Comparison of ENCODE assay signal across 8 cellular contexts in the genomic region with DNA sequence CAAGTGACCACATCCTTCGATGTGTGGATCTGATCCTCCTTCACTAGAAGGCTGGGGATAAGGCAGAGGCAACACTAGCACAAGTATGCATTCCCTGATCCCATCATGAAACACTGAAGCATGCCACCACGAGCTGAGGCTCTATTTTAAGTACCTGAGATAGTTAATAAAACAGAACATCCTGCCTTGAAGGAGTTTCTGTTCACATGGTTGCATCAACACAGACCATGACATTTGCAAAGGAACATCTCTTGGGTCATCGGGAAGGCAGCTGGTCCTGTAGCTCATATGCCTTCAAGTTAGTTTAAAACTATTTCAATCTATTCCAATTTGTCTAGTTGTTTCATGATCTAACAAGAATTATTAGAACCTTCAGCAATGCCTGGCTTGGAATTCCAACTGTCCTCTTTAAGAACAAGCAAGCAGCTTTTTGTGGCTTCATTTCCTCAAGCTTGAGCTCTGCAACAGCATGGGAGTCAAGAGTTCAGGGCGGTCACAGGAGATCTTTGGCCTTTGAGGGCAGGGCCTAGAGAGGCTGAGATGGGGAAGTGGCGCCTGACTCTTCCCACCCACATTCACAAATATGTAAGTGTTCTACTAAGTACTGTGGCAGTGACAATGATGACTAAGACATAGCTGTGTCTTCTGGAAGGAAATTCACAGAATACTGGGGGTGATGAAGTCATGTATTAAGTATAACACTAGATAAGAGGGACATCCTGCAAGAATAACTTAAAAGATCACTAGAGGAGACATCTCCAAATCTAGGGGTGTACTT. TPM values are rescaled to one million over a fixed set of nuclear protein-coding genes. Genes with fewer than 3 reads are reported as not detected.
DNase-seq lines count a peak whose midpoint lies in the region; ATAC-seq, FAIRE-seq and TF ChIP-seq lines count a peak whose summit lies in the region.

No MANE protein-coding gene starts in this region.

- no peak overlapping the region for H3K4me3 ChIP-seq in liver (ENCODE audit: low read depth in 1 of 3, low read length in 3 of 3)
- H3K4me3 ChIP-seq in HepG2 (replicated peaks in 1 of 3; ENCODE audit: insufficient read depth in 1 of 3, low read depth in 2 of 3, low read length in 3 of 3) = no peak overlapping the region
- peak overlapping the region; percentile 28 for H3K4me3 ChIP-seq in adipocyte (ENCODE audit: low read length)

- BruUV-seq in HepG2 (replicated peaks; lab: Mats Ljungman, UMichigan) = no TSS peak

- TF ChIP-seq EP300 in HepG2 (IDR thresholded peaks at IDR 0.05; ENCODE audit: low read depth in 2 of 2, low read length in 2 of 2) (no peak), HepG2 (CRISPR knock-in tag; IDR thresholded peaks at IDR 0.05; ENCODE audit: borderline replicate concordance) (no peak)

- H3K9ac ChIP-seq in liver (ENCODE audit: low read depth in 1 of 2, low read length in 2 of 2) (no peak overlapping the region), HepG2 (ENCODE audit: insufficient read depth, low read depth, low read length) (no peak overlapping the region), adipocyte (ENCODE audit: low read length) (no peak overlapping the region)

- H2AFZ ChIP-seq in HepG2 (ENCODE audit: low read length) = no peak overlapping the region

- no peaks in the 10 kb centered on the region for H4K20me1 ChIP-seq in HepG2 (ENCODE audit: insufficient read depth, low read length)

- TF ChIP-seq RAD21 in liver (IDR thresholded peaks at IDR 0.05) = peak; percentile 23 to 54
- TF ChIP-seq RAD21 in HepG2 (CRISPR knock-in tag; IDR thresholded peaks at IDR 0.05) = no peak

- intact Hi-C loops in HepG2 (cut with micrococcal nuclease; ENCODE audit: unreplicated experiment) = no loop called here

- peaks cover 8 to 64% (median 56%) of the 10 kb centered on the region in 4 donors for H3K36me3 ChIP-seq in liver (ENCODE audit: control insufficient read depth in 4 of 4, insufficient read depth in 3 of 4, low read depth in 1 of 4, low read length in 3 of 4)
- H3K36me3 ChIP-seq in HepG2 (replicated peaks in 1 of 2; ENCODE audit: control insufficient read depth in 1 of 2, insufficient read depth in 2 of 2, low read length in 2 of 2) = no peaks in the 10 kb centered on the region
- peaks cover 89% of the 10 kb centered on the region for H3K36me3 ChIP-seq in adipocyte (ENCODE audit: control insufficient read depth, insufficient read depth, low read length, severe bottlenecking)

- TF ChIP-seq CTCF in liver (IDR thresholded peaks at IDR 0.05; ENCODE audit: low read depth, low read length, missing input control) (no peak), HepG2 (CRISPR knock-in tag; IDR thresholded peaks at IDR 0.05) (no peak)

- peaks cover 0 to 19% (median 11%) of the 10 kb centered on the region in 4 donors for H3K4me1 ChIP-seq in liver (ENCODE audit: control insufficient read depth in 4 of 4, insufficient read depth in 4 of 4, low read length in 3 of 4)
- no peaks in the 10 kb centered on the region for H3K4me1 ChIP-seq in HepG2 (ENCODE audit: insufficient read depth, low read length)
- H3K4me1 ChIP-seq in adipocyte (ENCODE audit: control insufficient read depth, insufficient read depth, low read length) = peaks cover 88% of the 10 kb centered on the region

- ATAC-seq in HepG2 = no peak

- in situ Hi-C loops in HepG2 (cut with HindIII; ENCODE audit: extremely low pct_ligation_motif_present, low pct_unique_long_range_greater_than_20kb) = no loop called here

- DNase-seq in HepG2 (ENCODE audit: low spot score) (no peak), adipocyte (ENCODE audit: low read depth) (peak; percentile 62), iris pigment epithelial cell (ENCODE audit: low read depth) (peak; percentile 93), DMS114 treated with DMSO at 0.1 percent for 48 hours (lab: John Stamatoyannopoulos, UW; ENCODE audit: unreplicated experiment) (no peak), 8988T (no peak), GM19240 (ENCODE audit: insufficient read length, low spot score) (no peak)
- no peak for DNase-seq in effector CD8-positive, alpha-beta T cell (lab: John Stamatoyannopoulos, UW)

- CTCF ChIA-PET in HepG2 (lab: Yijun Ruan, JAX; ENCODE audit: low intra/inter-chr PET ratio, low total read pairs) = no interaction called here

- H3K27ac ChIP-seq in liver (ENCODE audit: low read depth in 1 of 2, low read length in 2 of 2) (no peak overlapping the region), HepG2 (ENCODE audit: extremely low read length, insufficient read depth, low read length) (no peak overlapping the region)

- H3K79me2 ChIP-seq in HepG2 (ENCODE audit: insufficient read depth, low read length) = no peaks in the 10 kb centered on the region

- POLR2A ChIA-PET in HepG2 (lab: Yijun Ruan, JAX) = no interaction called here

- H3K9me3 ChIP-seq in liver (ENCODE audit: control insufficient read depth in 4 of 4, low read length in 3 of 4) (no peaks in the 10 kb centered on the region), HepG2 (ENCODE audit: low read length) (no peaks in the 10 kb centered on the region), adipocyte (ENCODE audit: control insufficient read depth, low read length) (no peaks in the 10 kb centered on the region)

- H3K4me2 ChIP-seq in HepG2 (ENCODE audit: low read depth, low read length) = no peak overlapping the region

- WGBS in liver = 71% methylated on average over 5 of the region's 5 CpGs
- WGBS in HepG2 (ENCODE audit: low lambda C conversion rate) = 21% methylated on average over 5 of the region's 5 CpGs

- H3K27me3 ChIP-seq in liver (ENCODE audit: control insufficient read depth in 4 of 4, insufficient read depth in 4 of 4, low read length in 3 of 4) (no peaks in the 10 kb centered on the region), HepG2 (ENCODE audit: control insufficient read depth in 1 of 2, insufficient read depth in 2 of 2, low read length in 2 of 2) (no peaks in the 10 kb centered on the region), adipocyte (replicated peaks; ENCODE audit: control insufficient read depth, insufficient read depth, low read length) (no peaks in the 10 kb centered on the region)

- no peak for FAIRE-seq in HepG2 (lab: Jason Lieb, UNC)

- TF ChIP-seq POLR2A in HepG2 (IDR thresholded peaks at IDR 0.05; ENCODE audit: insufficient read depth in 1 of 2, low read depth in 2 of 2, low read length in 2 of 2) = no peak

TF ChIP-seq in liver, 16 proteins besides CTCF, POLR2A, EP300 and RAD21 (continues in another document):
- TF ChIP-seq MAX (IDR thresholded peaks at IDR 0.05) (no peak), HNF4A (conservative IDR thresholded peaks at IDR 0.05) (peak in 1 of 2 donors; percentile 8), SP1 (IDR thresholded peaks at IDR 0.05) (peak; percentile 56), RXRA (IDR thresholded peaks at IDR 0.05) (peak; percentile 78 to 87), TAF1 (conservative IDR thresholded peaks at IDR 0.05) (no peak), GABPA (IDR thresholded peaks at IDR 0.05 in 1 of 2, conservative IDR thresholded peaks at IDR 0.05 in 1 of 2) (no peak), NR2F2 (IDR thresholded peaks at IDR 0.05) (peak; percentile 98), HNF4G (IDR thresholded peaks at IDR 0.05) (no peak), EGR1 (IDR thresholded peaks at IDR 0.05; ENCODE audit: low read depth in 2 of 2) (no peak), FOXA1 (IDR thresholded peaks at IDR 0.05) (no peak), JUND (IDR thresholded peaks at IDR 0.05) (peak; percentile 46 to 59)

TF ChIP-seq in HepG2, 621 proteins besides CTCF, POLR2A, EP300 and RAD21:
- TF ChIP-seq MBD4 (IDR thresholded peaks at IDR 0.05; ENCODE audit: borderline replicate concordance, low read length) = no peak
- TF ChIP-seq KLF12 (CRISPR knock-in tag; IDR thresholded peaks at IDR 0.05; ENCODE audit: borderline replicate concordance) = no peak

RNA-seq across cellular contexts. Expression of gene RND3, which starts 15.2 kb away (rescaled TPM):
- total RNA-seq in liver (10 to 100 TPM; 14.8 to 28.1 TPM), HepG2 (2016; rRNA removed; fragmentation: Illumina TruSeq; extraction: Trizol) (0.13 and 0.73 TPM in 2 replicates)
- polyA plus RNA-seq in liver (10 to 100 TPM; 15.1 to 30.0 TPM), HepG2 (2011; rRNA removed) (0.24 and 0.42 TPM in 2 replicates)
- total RNA-seq in HepG2 (2016; cell fraction: cytosol; rRNA removed; fragmentation: Illumina TruSeq; extraction: Trizol; ENCODE audit: low read depth) = not detected in 2 replicates
- total RNA-seq in HepG2 (2016; cell fraction: insoluble cytoplasmic fraction; rRNA removed; fragmentation: Illumina TruSeq; extraction: Trizol) = 0.19 and 0.71 TPM in 2 replicates
- 0.10 and 0.25 TPM in 2 replicates for total RNA-seq in HepG2 (2016; cell fraction: membrane; rRNA removed; fragmentation: Illumina TruSeq; extraction: Trizol)
- 0.41 and 0.59 TPM in 2 replicates for total RNA-seq in HepG2 (2016; cell fraction: nucleus; rRNA removed; fragmentation: Illumina TruSeq; extraction: Trizol)
- polyA plus RNA-seq in HepG2 (2011; cell fraction: cytosol; rRNA removed) = 0.17 and 0.42 TPM in 2 replicates
- 0.59 TPM in 1 of 2 replicates, not detected in the other for polyA plus RNA-seq in HepG2 (2011; cell fraction: nucleus; rRNA removed)
- 0.17 and 0.20 TPM in 2 replicates for polyA plus RNA-seq in HepG2 (2012)
- polyA plus RNA-seq in HepG2 (2016; cell fraction: cytosol; fragmentation: Illumina TruSeq; extraction: Trizol; ENCODE audit: low read depth) = not detected in 2 replicates
- polyA plus RNA-seq in HepG2 (2016; cell fraction: insoluble cytoplasmic fraction; fragmentation: Illumina TruSeq; extraction: Trizol; ENCODE audit: low read depth) = 0.29 and 0.58 TPM in 2 replicates
- not detected in 2 replicates for polyA plus RNA-seq in HepG2 (2016; cell fraction: membrane; fragmentation: Illumina TruSeq; extraction: Trizol; ENCODE audit: low read depth)
- 0.27 and 0.67 TPM in 2 replicates for polyA plus RNA-seq in HepG2 (2016; cell fraction: nucleus; fragmentation: Illumina TruSeq; extraction: Trizol; ENCODE audit: insufficient read depth, low read depth)
- 34.6 TPM in 1 of 2 replicates, not detected in the other for polyA minus RNA-seq in HepG2 (2011; rRNA and poly(A)+ RNA removed; ENCODE audit: low replicate concordance)
- 0.69 and 0.70 TPM in 2 replicates for polyA minus RNA-seq in HepG2 (2011; cell fraction: cytosol; rRNA and poly(A)+ RNA removed)
- 0.87 and 1.0 TPM in 2 replicates for polyA minus RNA-seq in HepG2 (2011; cell fraction: nucleus; rRNA and poly(A)+ RNA removed)

Comparison
In these comparisons a context has a peak if more than half of its experiments do, and no peak if none do; other contexts are left out.
1. RNA of gene RND3, which starts 15.2 kb away (total RNA-seq): 14.8 to 28.1 TPM in liver; 0.10 to 0.73 TPM in HepG2; every median in the first group is over 4 times any median in the second.
2. DNase-seq: peak in adipocyte (single experiment) and iris pigment epithelial cell (single experiment); none in HepG2 (single experiment), DMS114 treated with DMSO at 0.1 percent for 48 hours (single experiment), 8988T (single experiment), GM19240 (single experiment) and effector CD8-positive, alpha-beta T cell (single experiment).